ENCODE assay signal across 21 cellular contexts in the genomic region with DNA sequence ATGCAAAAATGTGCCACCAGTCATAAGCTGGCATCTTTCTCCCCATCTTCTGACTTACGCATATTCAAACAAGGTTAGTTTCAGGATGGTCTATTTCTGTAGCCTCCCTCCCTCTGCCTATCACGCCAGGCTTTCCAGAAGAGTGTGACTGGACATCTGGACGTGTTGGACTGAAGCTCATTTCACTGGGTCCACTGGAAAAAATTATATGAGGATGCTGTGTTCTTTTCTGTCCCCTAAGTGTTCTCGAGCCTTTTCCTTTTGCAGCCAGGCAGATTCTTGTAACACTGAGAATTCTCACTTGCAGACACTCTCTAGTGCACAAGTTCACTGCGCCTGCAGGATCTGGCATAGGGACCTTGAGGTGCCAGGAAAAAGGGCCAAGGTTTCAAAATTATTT.
"Had no signal": no experiment of that assay in that cellular context is flagged by ENCODE, and none has a peak within 500 bp of the region (broad histone marks: within the 10 kb centered on the region; RNA-seq: fewer than 3 reads in every experiment).

No MANE protein-coding gene starts in this region.

- H3K4me2 ChIP-seq: smooth muscle cell had no signal

- H3K27ac ChIP-seq: heart right ventricle, left lung, neutrophil, right atrium auricular region, tibial artery, upper lobe of left lung, uterus had no signal

- H3K9me3 ChIP-seq: heart right ventricle, left lung, neutrophil, right atrium auricular region, tibial artery, upper lobe of left lung, uterus had no signal

- H3K27me3 ChIP-seq: dorsolateral prefrontal cortex, left lung, neutrophil, right atrium auricular region, tibial artery, upper lobe of left lung, uterus had no signal

- ATAC-seq: left lung; stimulated activated effector memory CD8-positive, alpha-beta T cell treated with anti-CD3 and anti-CD28 coated beads, Interleukin-12 subunit alpha, Interleukin-12 subunit beta, amount 100 ng/mL, for 72 hours; stimulated activated naive CD8-positive, alpha-beta T cell treated with anti-CD3 and anti-CD28 coated beads, Interleukin-15, Interleukin-2, amounts not matched to agents 100 U/mL and 50 U/mL, for 24 hours had no signal

- DNase-seq: cortex of kidney; dorsolateral prefrontal cortex; effector CD8-positive, alpha-beta T cell; heart right ventricle; hypothalamus; kidney glomerular epithelial cell; left lung; mesendoderm; naive B cell; posterior cingulate gyrus; stimulated activated CD4-positive, alpha-beta T cell treated with anti-CD3 and anti-CD28 coated beads, Interleukin-2, amount 100 ng/mL, for 48 hours; stimulated activated CD8-positive, alpha-beta memory T cell treated with anti-CD3 and anti-CD28 coated beads, Interleukin-4, amount 100 ng/mL, for 48 hours; stimulated activated naive CD8-positive, alpha-beta T cell treated with anti-CD3 and anti-CD28 coated beads, Interleukin-15, Interleukin-2, amounts not matched to agents 100 U/mL and 50 U/mL, for 24 hours; tibial artery; upper lobe of left lung; uterus had no signal

- H3K36me3 ChIP-seq: heart right ventricle, left lung, neutrophil, right atrium auricular region, tibial artery, uterus had no signal

- H3K4me3 ChIP-seq: dorsolateral prefrontal cortex, heart right ventricle, left lung, lung, right atrium auricular region, smooth muscle cell, tibial artery, upper lobe of left lung, uterus had no signal

- H3K4me1 ChIP-seq: heart right ventricle, right atrium auricular region, tibial artery, uterus had no signal
